ENCODE assay signal across 1 cellular context in genomic region chr1:68173283-68174172, GRCh38.
TF ChIP-seq lines count a peak whose summit lies in the region.

No MANE protein-coding gene starts in this region.

TF ChIP-seq in HEK293, 187 proteins besides CTCF, POLR2A, EP300 and RAD21 (continued from another document and continues in another):
- TF ChIP-seq ZBTB11 (tag by site-specific recombination; conservative IDR thresholded peaks at IDR 0.05; ENCODE audit: low read depth) = no peak
- no peak for TF ChIP-seq ZNF747 (tag by site-specific recombination; IDR thresholded peaks at IDR 0.05)
- TF ChIP-seq ZNF404 (tag by site-specific recombination; IDR thresholded peaks at IDR 0.05) = no peak
- no peak for TF ChIP-seq ZSCAN23 (tag by site-specific recombination; IDR thresholded peaks at IDR 0.05)
- TF ChIP-seq ZNF211 (tag by site-specific recombination; IDR thresholded peaks at IDR 0.05; ENCODE audit: low read depth) = no peak
- no peak for TF ChIP-seq ZNF2 (tag by site-specific recombination; IDR thresholded peaks at IDR 0.05)
- TF ChIP-seq ZBTB6 (tag by site-specific recombination; IDR thresholded peaks at IDR 0.05) = peak; percentile 73; the same call in 1 of the 2 replicates
- no peak for TF ChIP-seq ZNF624 (tag by site-specific recombination; IDR thresholded peaks at IDR 0.05)
- no peak for TF ChIP-seq ZNF350 (tag by site-specific recombination; IDR thresholded peaks at IDR 0.05)
- TF ChIP-seq YY1 (tag by site-specific recombination; IDR thresholded peaks at IDR 0.05) = no peak
- no peak for TF ChIP-seq ZNF223 (tag by site-specific recombination; IDR thresholded peaks at IDR 0.05)
- no peak for TF ChIP-seq ZNF670 (tag by site-specific recombination; IDR thresholded peaks at IDR 0.05; ENCODE audit: low read depth)
- TF ChIP-seq KLF7 (tag by site-specific recombination; IDR thresholded peaks at IDR 0.05; ENCODE audit: borderline replicate concordance) = no peak
- no peak for TF ChIP-seq HOXC10 (CRISPR knock-in tag; IDR thresholded peaks at IDR 0.05)
- TF ChIP-seq ZSCAN30 (tag by site-specific recombination; IDR thresholded peaks at IDR 0.05) = no peak; the same call in 1 of the 2 replicates
- no peak for TF ChIP-seq ZEB2 (tag by site-specific recombination; IDR thresholded peaks at IDR 0.05)
- no peak for TF ChIP-seq ZNF830 (tag by site-specific recombination; IDR thresholded peaks at IDR 0.05; ENCODE audit: low read depth)
- TF ChIP-seq ZNF791 (tag by site-specific recombination; IDR thresholded peaks at IDR 0.05) = no peak
- peak; percentile 62 for TF ChIP-seq ZNF18 (tag by site-specific recombination; IDR thresholded peaks at IDR 0.05)
- no peak for TF ChIP-seq RBAK (tag by site-specific recombination; IDR thresholded peaks at IDR 0.05)
- no peak for TF ChIP-seq ZNF654 (tag by site-specific recombination; IDR thresholded peaks at IDR 0.05; ENCODE audit: low read depth)
- no peak for TF ChIP-seq ZNF416 (tag by site-specific recombination; IDR thresholded peaks at IDR 0.05)
- TF ChIP-seq KLF8 (tag by site-specific recombination; IDR thresholded peaks at IDR 0.05) = no peak
- no peak for TF ChIP-seq INSM2 (tag by site-specific recombination; IDR thresholded peaks at IDR 0.05)
- no peak for TF ChIP-seq ZBTB26 (tag by site-specific recombination; optimal IDR thresholded peaks at IDR 0.05)
- no peak for TF ChIP-seq ZSCAN5A (tag by site-specific recombination; IDR thresholded peaks at IDR 0.05)
- TF ChIP-seq ZNF239 (tag by site-specific recombination; IDR thresholded peaks at IDR 0.05) = no peak
- no peak for TF ChIP-seq ZNF514 (tag by site-specific recombination; IDR thresholded peaks at IDR 0.05)
- no peak for TF ChIP-seq ZNF37A (tag by site-specific recombination; IDR thresholded peaks at IDR 0.05)
- no peak for TF ChIP-seq MYNN (tag by site-specific recombination; IDR thresholded peaks at IDR 0.05; ENCODE audit: borderline replicate concordance)
- TF ChIP-seq FEZF1 (tag by site-specific recombination; IDR thresholded peaks at IDR 0.05) = peak; percentile 62
- TF ChIP-seq GLI4 (tag by site-specific recombination; IDR thresholded peaks at IDR 0.05) = no peak
- peak; percentile 65 for TF ChIP-seq PRDM6 (tag by site-specific recombination; IDR thresholded peaks at IDR 0.05)
- TF ChIP-seq ZSCAN16 (tag by site-specific recombination; IDR thresholded peaks at IDR 0.05) = no peak
- TF ChIP-seq TCF7L2 (IDR thresholded peaks at IDR 0.05; ENCODE audit: borderline replicate concordance, low read depth, low read length) = peak; percentile 89
- TF ChIP-seq ZNF785 (tag by site-specific recombination; IDR thresholded peaks at IDR 0.05) = no peak
- TF ChIP-seq ZBTB48 (tag by site-specific recombination; IDR thresholded peaks at IDR 0.05) = no peak
- no peak for TF ChIP-seq ZNF155 (tag by site-specific recombination; IDR thresholded peaks at IDR 0.05)
- TF ChIP-seq ZNF510 (tag by site-specific recombination; IDR thresholded peaks at IDR 0.05; ENCODE audit: insufficient replicate concordance) = no peak
- no peak for TF ChIP-seq ZNF16 (tag by site-specific recombination; IDR thresholded peaks at IDR 0.05; ENCODE audit: low read depth)
- no peak for TF ChIP-seq ZNF561 (tag by site-specific recombination; IDR thresholded peaks at IDR 0.05; ENCODE audit: borderline replicate concordance)
- TF ChIP-seq ZSCAN18 (tag by site-specific recombination; IDR thresholded peaks at IDR 0.05) = no peak
- no peak for TF ChIP-seq ZNF184 (tag by site-specific recombination; IDR thresholded peaks at IDR 0.05)
- no peak for TF ChIP-seq ZNF354C (tag by site-specific recombination; IDR thresholded peaks at IDR 0.05; ENCODE audit: borderline replicate concordance, low read depth)
- TF ChIP-seq ZNF23 (tag by site-specific recombination; IDR thresholded peaks at IDR 0.05; ENCODE audit: borderline replicate concordance) = no peak
- TF ChIP-seq ZFP3 (tag by site-specific recombination; IDR thresholded peaks at IDR 0.05; ENCODE audit: low read depth) = no peak
- no peak; the same call in 1 of the 2 replicates for TF ChIP-seq IKZF3 (tag by site-specific recombination; IDR thresholded peaks at IDR 0.05)
- TF ChIP-seq ZNF692 (tag by site-specific recombination; IDR thresholded peaks at IDR 0.05) = no peak
- peak; percentile 68 for TF ChIP-seq ZIC2 (tag by site-specific recombination; IDR thresholded peaks at IDR 0.05)
- TF ChIP-seq ZNF677 (tag by site-specific recombination; IDR thresholded peaks at IDR 0.05) = no peak
- no peak for TF ChIP-seq ZNF266 (tag by site-specific recombination; IDR thresholded peaks at IDR 0.05; ENCODE audit: low read depth)
- TF ChIP-seq ZNF76 (tag by site-specific recombination; IDR thresholded peaks at IDR 0.05; ENCODE audit: borderline replicate concordance, low read depth) = no peak
- no peak for TF ChIP-seq BCL11B (tag by site-specific recombination; IDR thresholded peaks at IDR 0.05; ENCODE audit: low read depth)
- no peak for TF ChIP-seq ZNF664 (tag by site-specific recombination; IDR thresholded peaks at IDR 0.05)
- TF ChIP-seq ZNF701 (tag by site-specific recombination; IDR thresholded peaks at IDR 0.05) = no peak
- TF ChIP-seq ZNF548 (tag by site-specific recombination; IDR thresholded peaks at IDR 0.05) = no peak
- TF ChIP-seq ZNF529 (tag by site-specific recombination; IDR thresholded peaks at IDR 0.05; ENCODE audit: insufficient replicate concordance) = no peak
- no peak for TF ChIP-seq ZNF114 (tag by site-specific recombination; IDR thresholded peaks at IDR 0.05)
- TF ChIP-seq ZFP69B (tag by site-specific recombination; IDR thresholded peaks at IDR 0.05) = no peak
- TF ChIP-seq ZNF555 (tag by site-specific recombination; conservative IDR thresholded peaks at IDR 0.05) = no peak
